In the genomic region with DNA sequence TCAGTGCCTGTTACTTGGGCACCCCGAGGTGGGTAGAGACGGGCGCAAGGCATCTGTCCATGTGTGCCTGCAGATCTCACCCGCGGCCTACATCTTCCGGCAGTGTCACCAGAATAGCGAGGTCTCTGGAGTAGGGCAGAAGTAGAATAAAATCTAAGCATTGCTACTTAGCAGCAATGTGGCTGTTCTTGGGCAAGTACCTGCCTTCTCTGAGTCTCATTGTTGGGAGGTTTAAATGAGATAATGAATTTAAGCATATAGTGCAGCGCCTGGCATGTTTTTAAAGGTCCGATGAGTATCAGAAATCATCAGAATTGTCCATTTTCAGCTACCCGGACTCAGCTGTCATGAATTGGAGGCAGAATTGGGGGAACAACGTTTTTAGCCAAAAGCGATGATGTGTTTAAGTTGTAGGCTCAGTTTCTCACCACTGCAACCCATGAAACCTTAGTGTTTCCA, we compare ENCODE assay signal across 8 cellular contexts. TPM values are rescaled to one million over a fixed set of nuclear protein-coding genes. Genes with fewer than 3 reads are reported as not detected.
DNase-seq lines count a peak whose midpoint lies in the region; ATAC-seq, FAIRE-seq and TF ChIP-seq lines count a peak whose summit lies in the region.

No MANE protein-coding gene starts in this region.

- H3K4me3 ChIP-seq in WERI-Rb-1 (ENCODE audit: low read depth, low read length) (peak overlapping the region; percentile 75), right cardiac atrium (ENCODE audit: low read length) (peak overlapping the region; percentile 58), small intestine (ENCODE audit: low read depth in 1 of 2, low read length in 2 of 2) (peak overlapping the region; percentile 69 to 92)

- H3K9me3 ChIP-seq in WERI-Rb-1 (ENCODE audit: severe bottlenecking) (peaks cover 25% of the 10 kb centered on the region), right cardiac atrium (ENCODE audit: control insufficient read depth, low read length) (no peaks in the 10 kb centered on the region), small intestine (ENCODE audit: control insufficient read depth, low read depth) (no peaks in the 10 kb centered on the region)

- 16% methylated on average over 12 of the region's 12 CpGs for WGBS in right cardiac atrium
- 7 to 15% (median 12%) methylated on average over 12 of the region's 12 CpGs for WGBS in small intestine, 3 donors

- H3K4me1 ChIP-seq in right cardiac atrium (ENCODE audit: control insufficient read depth, insufficient read depth, low read length) = no peaks in the 10 kb centered on the region
- peaks cover 0 to 5% of the 10 kb centered on the region in 2 donors for H3K4me1 ChIP-seq in small intestine (ENCODE audit: control insufficient read depth in 2 of 2, insufficient read depth in 1 of 2, low read depth in 1 of 2, low read length in 1 of 2)

- FAIRE-seq in small intestine (lab: Jason Lieb, UNC) = no peak

- peaks cover 12% of the 10 kb centered on the region for H3K36me3 ChIP-seq in WERI-Rb-1
- H3K36me3 ChIP-seq in small intestine (ENCODE audit: control insufficient read depth in 2 of 2, insufficient read depth in 2 of 2, low read length in 2 of 2) = peaks cover 0 to 2% of the 10 kb centered on the region in 2 donors

- H3K36me3 Mint-ChIP-seq in activated T-cell treated with anti-CD3 and anti-CD28 coated beads, Interleukin-2, amount 50 U/mL, for 4 hours (ENCODE audit: insufficient read depth) = peaks cover 6% of the 10 kb centered on the region

- H3K9me3 Mint-ChIP-seq in activated T-cell treated with anti-CD3 and anti-CD28 coated beads, Interleukin-2, amount 50 U/mL, for 4 hours = no peaks in the 10 kb centered on the region

- H3K27ac ChIP-seq in WERI-Rb-1 = peak overlapping the region; percentile 85
- peak overlapping the region; percentile 76 for H3K27ac ChIP-seq in right cardiac atrium (ENCODE audit: low read length)
- peak overlapping the region; percentile 90 to 96 for H3K27ac ChIP-seq in small intestine (ENCODE audit: low read depth in 1 of 2, low read length in 1 of 2)

- peak in 1 of 2 donors; percentile 49 for ATAC-seq in activated T-cell treated with anti-CD3 and anti-CD28 coated beads, Interleukin-2, amount 50 U/mL, for 4 hours
- ATAC-seq in right cardiac atrium = no peak
- no peak for ATAC-seq in HG03520 (IDR thresholded peaks at IDR 0.05; ENCODE audit: unreplicated experiment)
- ATAC-seq in HG02938 (IDR thresholded peaks at IDR 0.05; ENCODE audit: unreplicated experiment) = no peak
- no peak for ATAC-seq in HG03354 (IDR thresholded peaks at IDR 0.05; ENCODE audit: poor library complexity, severe bottlenecking, unreplicated experiment)

- TF ChIP-seq CTCF in WERI-Rb-1 (IDR thresholded peaks at IDR 0.05; ENCODE audit: low read depth, low read length) = no peak

- no peak for DNase-seq in activated T-cell treated with anti-CD3 and anti-CD28 coated beads, Interleukin-2, amount 50 U/mL, for 4 hours
- no peak for DNase-seq in activated T-cell treated with anti-CD3 and anti-CD28 coated beads for 4 hours
- no peak for DNase-seq in WERI-Rb-1
- no peak for DNase-seq in right cardiac atrium
- no peak for DNase-seq in small intestine

- H3K27me3 ChIP-seq in WERI-Rb-1 (ENCODE audit: insufficient read depth, low read depth, severe bottlenecking) (no peaks in the 10 kb centered on the region), right cardiac atrium (ENCODE audit: control insufficient read depth, insufficient read depth) (no peaks in the 10 kb centered on the region), small intestine (ENCODE audit: control insufficient read depth in 2 of 2, insufficient read depth in 2 of 2, low read length in 2 of 2) (no peaks in the 10 kb centered on the region)

- intact Hi-C loops in right cardiac atrium (cut with DNase I) = no loop called here

- H3K27me3 Mint-ChIP-seq in activated T-cell treated with anti-CD3 and anti-CD28 coated beads, Interleukin-2, amount 50 U/mL, for 4 hours (ENCODE audit: low read depth) = no peaks in the 10 kb centered on the region

- H3K4me3 Mint-ChIP-seq in activated T-cell treated with anti-CD3 and anti-CD28 coated beads, Interleukin-2, amount 50 U/mL, for 4 hours = peak overlapping the region; percentile 97

- H3K4me1 Mint-ChIP-seq in activated T-cell treated with anti-CD3 and anti-CD28 coated beads, Interleukin-2, amount 50 U/mL, for 4 hours (ENCODE audit: low read depth) = peaks cover 18% of the 10 kb centered on the region

RNA-seq across cellular contexts. Expression of gene ABCC10, which starts 0.8 kb away (rescaled TPM):
- total RNA-seq in activated T-cell treated with anti-CD3 and anti-CD28 coated beads, Interleukin-2, amount 50 U/mL, for 4 hours = 10 to 100 TPM; 24.2 to 30.1 (median 26.5) TPM
- total RNA-seq in right cardiac atrium = 10 to 100 TPM; 11.0 to 16.0 (median 14.0) TPM
- polyA plus RNA-seq in right cardiac atrium = 12.7 TPM
- 10 to 100 TPM; 15.7 to 31.1 (median 21.3) TPM for polyA plus RNA-seq in small intestine

RNA-seq across cellular contexts. Expression of gene DLK2, which starts 27.2 kb away (rescaled TPM):
- 1 to 10 TPM; 5.0 to 9.0 (median 6.7) TPM for total RNA-seq in activated T-cell treated with anti-CD3 and anti-CD28 coated beads, Interleukin-2, amount 50 U/mL, for 4 hours
- total RNA-seq in right cardiac atrium = under 1 TPM in 3 of 4 donors, not detected in 1; 0.42 to 0.49 (median 0.47) TPM
- polyA plus RNA-seq in right cardiac atrium (1.1 TPM), small intestine (under 1 TPM in 1 of 3 donors, not detected in 2; 0.72 TPM)

RNA-seq across cellular contexts. Expression of gene TJAP1, which starts 49.2 kb away (rescaled TPM):
- total RNA-seq in activated T-cell treated with anti-CD3 and anti-CD28 coated beads, Interleukin-2, amount 50 U/mL, for 4 hours = 10 to 100 TPM; 45.5 to 52.8 (median 46.2) TPM
- 10 to 100 TPM; 17.2 to 23.9 (median 20.1) TPM for total RNA-seq in right cardiac atrium
- polyA plus RNA-seq in right cardiac atrium (15.5 TPM), small intestine (10 to 100 TPM; 17.2 to 30.3 (median 29.3) TPM)

RNA-seq across cellular contexts. Expression of gene ZNF318, which starts 58.7 kb away (rescaled TPM):
- 1 to 10 TPM; 7.4 to 7.8 (median 7.6) TPM for total RNA-seq in activated T-cell treated with anti-CD3 and anti-CD28 coated beads, Interleukin-2, amount 50 U/mL, for 4 hours
- 10 to 100 TPM in 3 of 4 donors, 1 to 10 TPM in 1; 9.2 to 14.0 (median 11.4) TPM for total RNA-seq in right cardiac atrium
- polyA plus RNA-seq in right cardiac atrium (4.6 TPM), small intestine (1 to 10 TPM; 3.5 to 6.5 (median 3.6) TPM)

Comparison
In these comparisons a context has a peak if more than half of its experiments do, and no peak if none do; other contexts are left out.
1. RNA of gene DLK2, which starts 27.2 kb away (total RNA-seq): 5.0 to 9.0 TPM in activated T-cell treated with anti-CD3 and anti-CD28 coated beads, Interleukin-2, amount 50 U/mL, for 4 hours; 0.42 to 0.49 TPM in right cardiac atrium; every median in the first group is over 4 times any median in the second.
2. Peak in every context shown above with its lines, with median percentiles within 50 percentile points of each other: H3K27ac ChIP-seq and H3K4me3 ChIP-seq.